ENCODE assay signal across 21 cellular contexts in genomic region chr6:121285041-121285440, GRCh38. TPM values are rescaled to one million over a fixed set of nuclear protein-coding genes. Genes with fewer than 3 reads are reported as not detected.
DNase-seq lines count a peak whose midpoint lies in the region; ATAC-seq and TF ChIP-seq lines count a peak whose summit lies in the region.
"Had no signal": no experiment of that assay in that cellular context is flagged by ENCODE, and none has a peak within 500 bp of the region (broad histone marks: within the 10 kb centered on the region; RNA-seq: fewer than 3 reads in every experiment).

No MANE protein-coding gene starts in this region.

- peak; percentile 17 for DNase-seq in BJ (ENCODE audit: low read depth)
- peak; percentile 90 for DNase-seq in LHCN-M2 (ENCODE audit: low read depth)
- DNase-seq in fibroblast of gingiva (ENCODE audit: low read depth), result peak; percentile 30
- peak; percentile 39 for DNase-seq in myocyte (ENCODE audit: low read depth)
- DNase-seq in effector memory CD8-positive, alpha-beta T cell, result no peak
- no peak for DNase-seq in KBM-7
- no peak for DNase-seq in glutamatergic neuron
- DNase-seq: activated CD8-positive, alpha-beta memory T cell treated with anti-CD3 and anti-CD28 coated beads for 24 hours; activated naive CD8-positive, alpha-beta T cell treated with anti-CD3 and anti-CD28 coated beads, Interleukin-2, amount 10 ng/mL, durations not matched to agents 7 days and 5 days; heart right ventricle; immature natural killer cell; lower lobe of right lung; MM.1S; PC-3; stimulated activated naive B cell treated with anti-CD40 and anti-IgM and Interleukin-4, amounts not matched to agents 10 μg/mL and 1 μg/mL and 100 μg/mL, for 72 hours had no signal

- H3K9me3 Mint-ChIP-seq in effector memory CD8-positive, alpha-beta T cell, result no peaks in the 10 kb centered on the region
- H3K9me3 Mint-ChIP-seq in glutamatergic neuron (ENCODE audit: unreplicated experiment), result no peaks in the 10 kb centered on the region
- H3K9me3 Mint-ChIP-seq: T-helper 1 cell treated with Interleukin-12 subunit alpha and Interleukin-12 subunit beta and Interleukin-4 antibody, amounts not matched to agents 30 μg/mL and 1 μg/mL, for 36 hours had no signal

- no peak overlapping the region for H3K27ac Mint-ChIP-seq in effector memory CD8-positive, alpha-beta T cell
- H3K27ac Mint-ChIP-seq in glutamatergic neuron (ENCODE audit: unreplicated experiment), result no peak overlapping the region
- H3K27ac Mint-ChIP-seq: activated naive CD8-positive, alpha-beta T cell treated with anti-CD3 and anti-CD28 coated beads, Interleukin-2, amount 10 ng/mL, durations not matched to agents 7 days and 5 days; immature natural killer cell; stimulated activated naive B cell treated with anti-CD40 and anti-IgM and Interleukin-4, amounts not matched to agents 10 μg/mL and 1 μg/mL and 100 μg/mL, for 72 hours; T-helper 1 cell treated with Interleukin-12 subunit alpha and Interleukin-12 subunit beta and Interleukin-4 antibody, amounts not matched to agents 30 μg/mL and 1 μg/mL, for 36 hours had no signal

- no peak for ATAC-seq in effector memory CD8-positive, alpha-beta T cell (replicated peaks)
- ATAC-seq in GM21423 (IDR thresholded peaks at IDR 0.05; ENCODE audit: unreplicated experiment), result no peak
- ATAC-seq: heart right ventricle; HepG2; lower lobe of right lung; PC-3; stimulated activated naive B cell treated with anti-CD40 and anti-IgM and Interleukin-4, amounts not matched to agents 10 μg/mL and 1 μg/mL and 100 μg/mL, for 72 hours had no signal

- no peaks in the 10 kb centered on the region for H3K36me3 ChIP-seq in BJ (ENCODE audit: control insufficient read depth, insufficient read depth, low read length)
- H3K36me3 ChIP-seq: cardiac muscle cell, lower lobe of right lung, right atrium auricular region had no signal

- POLR2A ChIA-PET in BJ (lab: Charles Lee), result no interaction called here

- H3K4me1 Mint-ChIP-seq in effector memory CD8-positive, alpha-beta T cell (ENCODE audit: low read depth in 2 of 2), result no peaks in the 10 kb centered on the region
- H3K4me1 Mint-ChIP-seq in glutamatergic neuron (ENCODE audit: low read depth, unreplicated experiment), result no peaks in the 10 kb centered on the region
- H3K4me1 Mint-ChIP-seq: activated naive CD8-positive, alpha-beta T cell treated with anti-CD3 and anti-CD28 coated beads, Interleukin-2, amount 10 ng/mL, durations not matched to agents 7 days and 5 days; immature natural killer cell; stimulated activated naive B cell treated with anti-CD40 and anti-IgM and Interleukin-4, amounts not matched to agents 10 μg/mL and 1 μg/mL and 100 μg/mL, for 72 hours had no signal

- H3K4me3 ChIP-seq in BJ (ENCODE audit: low read depth, low read length), result no peak overlapping the region
- H3K4me3 ChIP-seq: cardiac muscle cell, heart right ventricle, lower lobe of right lung, right atrium auricular region, tibial nerve had no signal

- H3K27me3 ChIP-seq in BJ (ENCODE audit: control insufficient read depth, insufficient read depth, low read length), result no peaks in the 10 kb centered on the region
- H3K27me3 ChIP-seq: cardiac muscle cell, heart right ventricle, right atrium auricular region, tibial nerve had no signal

- TF ChIP-seq CTCF in BJ (IDR thresholded peaks at IDR 0.05; ENCODE audit: insufficient read depth, low read depth, low read length) (no peak), glutamatergic neuron (IDR thresholded peaks at IDR 0.05; ENCODE audit: partially characterized antibody, unreplicated experiment) (no peak)

- no peaks in the 10 kb centered on the region for H3K27me3 Mint-ChIP-seq in effector memory CD8-positive, alpha-beta T cell
- H3K27me3 Mint-ChIP-seq in glutamatergic neuron (ENCODE audit: unreplicated experiment), result peaks cover 2% of the 10 kb centered on the region
- H3K27me3 Mint-ChIP-seq: activated naive CD8-positive, alpha-beta T cell treated with anti-CD3 and anti-CD28 coated beads, Interleukin-2, amount 10 ng/mL, durations not matched to agents 7 days and 5 days; stimulated activated naive B cell treated with anti-CD40 and anti-IgM and Interleukin-4, amounts not matched to agents 10 μg/mL and 1 μg/mL and 100 μg/mL, for 72 hours had no signal

- peaks cover 4% of the 10 kb centered on the region for H3K36me3 Mint-ChIP-seq in effector memory CD8-positive, alpha-beta T cell (ENCODE audit: insufficient read depth)
- peaks cover 12% of the 10 kb centered on the region for H3K36me3 Mint-ChIP-seq in glutamatergic neuron (ENCODE audit: unreplicated experiment)

- in situ Hi-C loops in KBM-7 (cut with MboI; ENCODE audit: low pct_unique_long_range_greater_than_20kb, low sequenced_read_pairs), result no loop called here

- no peak overlapping the region for H3K4me3 Mint-ChIP-seq in effector memory CD8-positive, alpha-beta T cell
- H3K4me3 Mint-ChIP-seq in glutamatergic neuron (ENCODE audit: unreplicated experiment), result no peak overlapping the region
- H3K4me3 Mint-ChIP-seq: activated naive CD8-positive, alpha-beta T cell treated with anti-CD3 and anti-CD28 coated beads, Interleukin-2, amount 10 ng/mL, durations not matched to agents 7 days and 5 days; immature natural killer cell; stimulated activated naive B cell treated with anti-CD40 and anti-IgM and Interleukin-4, amounts not matched to agents 10 μg/mL and 1 μg/mL and 100 μg/mL, for 72 hours; T-helper 1 cell treated with Interleukin-12 subunit alpha and Interleukin-12 subunit beta and Interleukin-4 antibody, amounts not matched to agents 30 μg/mL and 1 μg/mL, for 36 hours had no signal

- CTCF ChIA-PET in BJ (lab: Yijun Ruan, JAX), result no interaction called here

RNA-seq across cellular contexts. Expression of gene TBC1D32, which starts 49.2 kb away (rescaled TPM):
- 1.6 and 4.0 TPM in 2 replicates for polyA plus RNA-seq in BJ (2011; rRNA removed)
- polyA minus RNA-seq in BJ (2011; rRNA and poly(A)+ RNA removed), result 4.6 and 8.9 TPM in 2 replicates
- 10.0 and 11.1 TPM in 2 replicates for total RNA-seq in LHCN-M2 (2014; rRNA removed)
- 1.5 TPM for polyA plus RNA-seq in LHCN-M2 (2012)
- 8.4 and 9.5 TPM in 2 replicates for total RNA-seq in myocyte
- 2.4 TPM for polyA plus RNA-seq in myocyte (2012)
- total RNA-seq in glutamatergic neuron (ENCODE audit: unreplicated experiment), result 24.2 TPM

Comparison
In these comparisons a context has a peak if more than half of its experiments do, and no peak if none do; other contexts are left out.
1. DNase-seq: peak in BJ (single experiment), LHCN-M2 (single experiment), fibroblast of gingiva (single experiment) and myocyte (single experiment); none in effector memory CD8-positive, alpha-beta T cell (0 of 3), KBM-7 (single experiment) and glutamatergic neuron (single experiment).